In the genomic region with DNA sequence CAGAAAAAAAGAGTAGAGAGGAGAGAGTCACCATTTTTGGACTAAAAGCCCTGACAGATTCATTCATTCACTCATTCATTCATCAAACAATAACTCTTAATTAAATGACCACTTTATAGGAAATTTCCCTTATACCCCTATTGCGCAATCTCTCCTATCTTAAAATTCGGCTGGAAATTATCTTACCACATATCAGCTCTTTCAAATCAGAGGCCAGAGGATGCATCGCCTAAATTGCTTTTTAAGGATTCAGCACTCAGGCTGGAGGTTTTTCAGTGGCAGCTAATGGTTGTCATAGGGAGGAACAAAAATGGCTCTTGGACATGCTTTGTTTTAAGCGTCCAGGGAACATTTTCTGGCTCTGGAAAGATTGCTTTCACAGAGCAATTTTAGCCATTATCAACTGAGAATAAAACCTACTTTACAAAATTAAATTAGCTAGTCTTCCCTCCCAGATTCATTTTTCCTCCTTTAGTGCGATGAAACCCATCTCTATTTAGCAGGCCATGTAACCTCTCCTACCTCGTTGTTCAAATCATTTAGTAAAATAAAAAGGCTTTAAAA, we compare ENCODE assay signal across 16 cellular contexts.
"Had no signal": no experiment of that assay in that cellular context is flagged by ENCODE, and none has a peak within 500 bp of the region (broad histone marks: within the 10 kb centered on the region; RNA-seq: fewer than 3 reads in every experiment).

No MANE protein-coding gene starts in this region.

- ATAC-seq: heart right ventricle; mucosa of descending colon; naive thymus-derived CD8-positive, alpha-beta T cell; stimulated activated naive B cell treated with anti-CD40 and anti-IgM and Interleukin-4, amounts not matched to agents 10 μg/mL and 1 μg/mL and 100 μg/mL, for 72 hours; stimulated activated naive CD8-positive, alpha-beta T cell treated with anti-CD3 and anti-CD28 coated beads, Interleukin-15, amount 100 ng/mL, for 72 hours had no signal

- H3K4me1 ChIP-seq: sigmoid colon had no signal

- H3K4me3 Mint-ChIP-seq: naive thymus-derived CD8-positive, alpha-beta T cell; stimulated activated naive B cell treated with anti-CD40 and anti-IgM and Interleukin-4, amounts not matched to agents 10 μg/mL and 1 μg/mL and 100 μg/mL, for 72 hours; stimulated activated naive CD8-positive, alpha-beta T cell treated with anti-CD3 and anti-CD28 coated beads, Interleukin-15, amount 100 ng/mL, for 72 hours had no signal

- H3K27ac Mint-ChIP-seq: stimulated activated naive B cell treated with anti-CD40 and anti-IgM and Interleukin-4, amounts not matched to agents 10 μg/mL and 1 μg/mL and 100 μg/mL, for 72 hours; stimulated activated naive CD8-positive, alpha-beta T cell treated with anti-CD3 and anti-CD28 coated beads, Interleukin-15, amount 100 ng/mL, for 72 hours had no signal

- H3K9me3 Mint-ChIP-seq: stimulated activated naive B cell treated with anti-CD40 and anti-IgM and Interleukin-4, amounts not matched to agents 10 μg/mL and 1 μg/mL and 100 μg/mL, for 72 hours; stimulated activated naive CD8-positive, alpha-beta T cell treated with anti-CD3 and anti-CD28 coated beads, Interleukin-15, amount 100 ng/mL, for 72 hours had no signal

- H3K36me3 Mint-ChIP-seq: naive thymus-derived CD8-positive, alpha-beta T cell; stimulated activated naive B cell treated with anti-CD40 and anti-IgM and Interleukin-4, amounts not matched to agents 10 μg/mL and 1 μg/mL and 100 μg/mL, for 72 hours had no signal

- H3K36me3 ChIP-seq: heart right ventricle, sigmoid colon, thoracic aorta had no signal

- H3K4me1 Mint-ChIP-seq: naive thymus-derived CD8-positive, alpha-beta T cell; stimulated activated naive B cell treated with anti-CD40 and anti-IgM and Interleukin-4, amounts not matched to agents 10 μg/mL and 1 μg/mL and 100 μg/mL, for 72 hours; stimulated activated naive CD8-positive, alpha-beta T cell treated with anti-CD3 and anti-CD28 coated beads, Interleukin-15, amount 100 ng/mL, for 72 hours had no signal

- DNase-seq: dorsolateral prefrontal cortex; effector CD8-positive, alpha-beta T cell; heart right ventricle; kidney glomerular epithelial cell; mucosa of descending colon; naive thymus-derived CD8-positive, alpha-beta T cell; posterior cingulate gyrus; sigmoid colon; stimulated activated CD4-positive, alpha-beta T cell treated with anti-CD3 and anti-CD28 coated beads, Interleukin-2, amount 100 ng/mL, for 24 hours; stimulated activated CD4-positive, alpha-beta T cell treated with anti-CD3 and anti-CD28 coated beads, Interleukin-4, amount 100 ng/mL, for 4 hours; stimulated activated naive B cell treated with anti-CD40 and anti-IgM and Interleukin-4, amounts not matched to agents 10 μg/mL and 1 μg/mL and 100 μg/mL, for 72 hours; stimulated activated naive CD8-positive, alpha-beta T cell treated with anti-CD3 and anti-CD28 coated beads, Interleukin-15, amount 100 ng/mL, for 72 hours; trophoblast cell had no signal

- H3K27ac ChIP-seq: coronary artery, dorsolateral prefrontal cortex, heart right ventricle, sigmoid colon, skin epidermis, thoracic aorta had no signal

- H3K27me3 ChIP-seq: sigmoid colon had no signal

- H3K9me3 ChIP-seq: heart right ventricle, mucosa of descending colon, sigmoid colon, thoracic aorta had no signal

- H3K4me3 ChIP-seq: coronary artery, dorsolateral prefrontal cortex, heart right ventricle, mucosa of descending colon, sigmoid colon, skin epidermis, thoracic aorta had no signal
